ENCODE assay signal across 19 cellular contexts in genomic region chr5:176754376-176754942, GRCh38. TPM values are rescaled to one million over a fixed set of nuclear protein-coding genes. Genes with fewer than 3 reads are reported as not detected.
"Had no signal": no experiment of that assay in that cellular context is flagged by ENCODE, and none has a peak within 500 bp of the region (broad histone marks: within the 10 kb centered on the region; RNA-seq: fewer than 3 reads in every experiment).

No MANE protein-coding gene starts in this region.

- H3K36me3 ChIP-seq: adrenal gland, colonic mucosa, gastroesophageal sphincter, uterus had no signal

- H3K27ac ChIP-seq: adrenal gland, colonic mucosa, gastroesophageal sphincter, uterus had no signal

- H3K27me3 ChIP-seq: colonic mucosa, uterus had no signal

- H3K9me3 ChIP-seq: adrenal gland, colonic mucosa, uterus had no signal

- H3K4me1 ChIP-seq: adrenal gland, colonic mucosa, gastroesophageal sphincter, uterus had no signal

- DNase-seq: activated CD4-positive, alpha-beta T cell treated with anti-CD3 and anti-CD28 coated beads, Interleukin-2, amount 10 ng/mL, durations not matched to agents 24 days and 14 days; activated CD8-positive, alpha-beta memory T cell treated with anti-CD3 and anti-CD28 coated beads, Interleukin-2, amount 50 U/mL, for 4 hours; activated CD8-positive, alpha-beta T cell treated with anti-CD3 and anti-CD28 coated beads, Interleukin-2, amount 10 ng/mL, durations not matched to agents 7 days and 5 days; activated effector memory CD4-positive, alpha-beta T cell treated with anti-CD3 and anti-CD28 coated beads, Interleukin-2, amount 50 U/mL, for 16 hours; activated T-cell treated with anti-CD3 and anti-CD28 coated beads, Interleukin-2, amount 50 U/mL, for 48 hours; central memory CD4-positive, alpha-beta T cell; colonic mucosa; effector CD4-positive, alpha-beta T cell; left ventricle myocardium superior; mesendoderm; nucleus accumbens; stimulated activated CD4-positive, alpha-beta T cell treated with anti-CD3 and anti-CD28 coated beads, Interleukin-2, amount 100 ng/mL, for 48 hours; T-helper 2 cell; uterus had no signal

- ATAC-seq: activated CD8-positive, alpha-beta T cell treated with anti-CD3 and anti-CD28 coated beads, Interleukin-2, amount 10 ng/mL, durations not matched to agents 7 days and 5 days; gastroesophageal sphincter; left ventricle myocardium superior; natural killer cell treated with Interleukin-12 subunit alpha and Interleukin-12 subunit beta and Interleukin-15 and Interleukin-18, amount 100 ng/mL, for 72 hours; stimulated activated memory B cell treated with anti-CD40 and anti-IgM and Interleukin-4, amounts not matched to agents 10 μg/mL and 1 μg/mL and 100 μg/mL, for 72 hours had no signal

- H3K4me3 ChIP-seq: adrenal gland, colonic mucosa, gastroesophageal sphincter, uterus had no signal

RNA-seq across cellular contexts. Expression of gene UNC5A, which starts 55.9 kb away (rescaled TPM):
- total RNA-seq: activated CD4-positive, alpha-beta T cell treated with anti-CD3 and anti-CD28 coated beads, Interleukin-2, amount 10 ng/mL, durations not matched to agents 24 days and 14 days; activated CD8-positive, alpha-beta T cell treated with anti-CD3 and anti-CD28 coated beads, Interleukin-2, amount 10 ng/mL, durations not matched to agents 7 days and 5 days; colonic mucosa; natural killer cell treated with Interleukin-12 subunit alpha and Interleukin-12 subunit beta and Interleukin-15 and Interleukin-18, amount 100 ng/mL, for 72 hours; skeletal muscle tissue had no signal
